In the genomic region with DNA sequence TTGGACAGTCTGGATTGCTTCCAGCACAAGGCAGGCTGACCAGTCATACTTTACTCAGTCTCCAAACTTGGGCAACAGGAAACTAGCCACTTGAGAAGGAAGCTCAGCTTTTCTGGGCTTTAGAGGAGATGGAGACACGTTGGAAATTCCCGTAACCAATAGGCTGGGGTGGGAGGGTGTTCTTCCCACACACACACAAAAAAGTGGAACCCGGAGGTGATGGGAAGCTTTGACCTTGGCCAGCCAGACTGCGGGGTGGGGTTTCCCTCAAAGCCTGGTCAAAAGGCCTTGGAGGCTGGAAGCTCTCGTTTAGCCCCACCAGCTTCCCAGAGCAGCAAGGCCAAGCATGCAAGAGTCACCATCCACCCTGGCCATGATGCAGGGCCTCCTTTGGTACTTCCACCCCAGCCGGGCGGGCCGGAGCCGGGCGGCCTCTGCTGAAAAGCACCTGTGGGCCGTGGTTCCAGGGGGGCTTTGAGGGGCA, we compare ENCODE assay signal across 12 cellular contexts.
DNase-seq lines count a peak whose midpoint lies in the region; ATAC-seq, FAIRE-seq and TF ChIP-seq lines count a peak whose summit lies in the region.
"Had no signal": no experiment of that assay in that cellular context is flagged by ENCODE, and none has a peak within 500 bp of the region (broad histone marks: within the 10 kb centered on the region; RNA-seq: fewer than 3 reads in every experiment).

No MANE protein-coding gene starts in this region.

- peaks cover 25% of the 10 kb centered on the region for H3F3A ChIP-seq in GM23248 (ENCODE audit: insufficient read depth)

- H3K27me3 ChIP-seq in GM23248 (replicated peaks; ENCODE audit: insufficient read depth), result no peaks in the 10 kb centered on the region
- no peaks in the 10 kb centered on the region for H3K27me3 ChIP-seq in bronchial epithelial cell (ENCODE audit: control insufficient read depth, insufficient read depth, low read length)
- H3K27me3 ChIP-seq in right cardiac atrium (ENCODE audit: control insufficient read depth, insufficient read depth), result no peaks in the 10 kb centered on the region
- no peaks in the 10 kb centered on the region for H3K27me3 ChIP-seq in spleen (replicated peaks in 1 of 7)
- H3K27me3 ChIP-seq: neural progenitor cell had no signal

- H3K4me1 Mint-ChIP-seq in T-helper 2 cell treated with Interferon-gamma antibody and Interleukin-4, amounts not matched to agents 5 μg/mL and 100 μg/mL, for 36 hours (ENCODE audit: low read depth), result no peaks in the 10 kb centered on the region
- H3K4me1 Mint-ChIP-seq: activated naive CD8-positive, alpha-beta T cell treated with anti-CD3 and anti-CD28 coated beads for 36 hours; GM23338 had no signal

- H3K4me1 ChIP-seq in GM23248 (ENCODE audit: insufficient read depth), result peaks cover 24% of the 10 kb centered on the region
- peaks cover 14% of the 10 kb centered on the region for H3K4me1 ChIP-seq in right cardiac atrium (ENCODE audit: control insufficient read depth, insufficient read depth, low read length)
- H3K4me1 ChIP-seq in spleen, result peaks cover 7 to 53% (median 25%) of the 10 kb centered on the region in 6 donors
- H3K4me1 ChIP-seq: neural progenitor cell had no signal

- intact Hi-C loops in right cardiac atrium (cut with DNase I), result loop anchor here in 1 of 4 donors (10.0 kb wide), 1 partner anchor 228 kb away; no protein-coding TSS in a partner anchor
- intact Hi-C loops in spleen (cut with DNase I; ENCODE audit: low total_unique reads), result no loop called here

- WGBS in GM23248 (ENCODE audit: low coverage in 1 of 2, low lambda C conversion rate in 2 of 2, missing lambda C conversion rate in 2 of 2), 2 experiments, result 74 to 78% methylated on average over 11 of the region's 11 CpGs
- 73% methylated on average over 11 of the region's 11 CpGs for WGBS in right cardiac atrium
- WGBS in spleen, 5 donors, result 68 to 81% (median 71%) methylated on average over 9 to 11 of the region's 11 CpGs

- TF ChIP-seq POLR2A in spleen (IDR thresholded peaks at IDR 0.05), result no peak

- H3K9me3 Mint-ChIP-seq in T-helper 2 cell treated with Interferon-gamma antibody and Interleukin-4, amounts not matched to agents 5 μg/mL and 100 μg/mL, for 36 hours, result no peaks in the 10 kb centered on the region
- H3K9me3 Mint-ChIP-seq: activated naive CD8-positive, alpha-beta T cell treated with anti-CD3 and anti-CD28 coated beads for 36 hours; GM23338; neural progenitor cell had no signal

- H3K9me3 ChIP-seq in GM23248 (ENCODE audit: low read depth) (no peaks in the 10 kb centered on the region), right cardiac atrium (ENCODE audit: control insufficient read depth, low read length) (no peaks in the 10 kb centered on the region), spleen (no peaks in the 10 kb centered on the region)

- H3K36me3 Mint-ChIP-seq in T-helper 2 cell treated with Interferon-gamma antibody and Interleukin-4, amounts not matched to agents 5 μg/mL and 100 μg/mL, for 36 hours (ENCODE audit: low read depth), result no peaks in the 10 kb centered on the region
- H3K36me3 Mint-ChIP-seq: activated naive CD8-positive, alpha-beta T cell treated with anti-CD3 and anti-CD28 coated beads for 36 hours had no signal

- DNase-seq in GM23248 (peak; percentile 75), bronchial epithelial cell (ENCODE audit: low read depth) (peak; percentile 42), right cardiac atrium (peak; percentile 71 to 81 (median 73)), spleen (peak; percentile 78), GM13977 (ENCODE audit: low spot score) (no peak), DMS53 (lab: John Stamatoyannopoulos, UW) (no peak), cerebellar cortex (ENCODE audit: low spot score) (no peak)
- DNase-seq in T-helper 2 cell treated with Interferon-gamma antibody and Interleukin-4, amounts not matched to agents 5 μg/mL and 100 μg/mL, for 36 hours (ENCODE audit: low spot score), result no peak
- DNase-seq: activated naive CD8-positive, alpha-beta T cell treated with anti-CD3 and anti-CD28 coated beads for 36 hours; Calu3 had no signal

- TF ChIP-seq CTCF in bronchial epithelial cell (IDR thresholded peaks at IDR 0.05; ENCODE audit: insufficient read depth, low read length, severe bottlenecking), result no peak
- TF ChIP-seq CTCF in spleen (IDR thresholded peaks at IDR 0.05 in 8 of 11, conservative IDR thresholded peaks at IDR 0.05 in 3 of 11), result no peak
- TF ChIP-seq CTCF in GM13977 (IDR thresholded peaks at IDR 0.05; ENCODE audit: extremely low read depth, insufficient read depth, missing control alignments), result no peak

- H3K36me3 ChIP-seq in GM23248 (ENCODE audit: low read depth) (no peaks in the 10 kb centered on the region), bronchial epithelial cell (ENCODE audit: control insufficient read depth, insufficient read depth, low read length) (peaks cover 7% of the 10 kb centered on the region), spleen (peaks cover 0 to 56% (median 7%) of the 10 kb centered on the region in 6 donors)
- H3K36me3 ChIP-seq: neural progenitor cell had no signal

- in situ Hi-C loops in GM23248 (cut with MboI), result no loop called here
- in situ Hi-C loops in GM13977 (cut with MboI; ENCODE audit: low pct_unique_long_range_greater_than_20kb, low sequenced_read_pairs, unreplicated experiment), result no loop called here

- no peaks in the 10 kb centered on the region for H4K20me1 ChIP-seq in GM23248 (ENCODE audit: insufficient read depth)

- H3K4me3 ChIP-seq in GM23248 (no peak overlapping the region), bronchial epithelial cell (ENCODE audit: low read depth, low read length) (no peak overlapping the region), right cardiac atrium (ENCODE audit: low read length) (no peak overlapping the region), spleen (peak overlapping the region in 1 of 8 donors; percentile 46)
- H3K4me3 ChIP-seq: GM23338, neural progenitor cell had no signal

- peak overlapping the region; percentile 3 for H3K4me2 ChIP-seq in GM23248 (ENCODE audit: unreplicated experiment)
- H3K4me2 ChIP-seq: GM23338, neural progenitor cell had no signal

- H3K4me3 Mint-ChIP-seq in T-helper 2 cell treated with Interferon-gamma antibody and Interleukin-4, amounts not matched to agents 5 μg/mL and 100 μg/mL, for 36 hours, result no peak overlapping the region
- H3K4me3 Mint-ChIP-seq: activated naive CD8-positive, alpha-beta T cell treated with anti-CD3 and anti-CD28 coated beads for 36 hours; GM23338; neural progenitor cell had no signal

- no peaks in the 10 kb centered on the region for H3K9me2 ChIP-seq in GM23248 (ENCODE audit: insufficient read depth)

- H3K27me3 Mint-ChIP-seq in T-helper 2 cell treated with Interferon-gamma antibody and Interleukin-4, amounts not matched to agents 5 μg/mL and 100 μg/mL, for 36 hours (ENCODE audit: low read depth), result no peaks in the 10 kb centered on the region
- H3K27me3 Mint-ChIP-seq: activated naive CD8-positive, alpha-beta T cell treated with anti-CD3 and anti-CD28 coated beads for 36 hours had no signal

- H3K79me2 ChIP-seq in GM23248 (ENCODE audit: insufficient read depth), result no peaks in the 10 kb centered on the region

- no peak overlapping the region for H3K27ac Mint-ChIP-seq in T-helper 2 cell treated with Interferon-gamma antibody and Interleukin-4, amounts not matched to agents 5 μg/mL and 100 μg/mL, for 36 hours
- H3K27ac Mint-ChIP-seq: activated naive CD8-positive, alpha-beta T cell treated with anti-CD3 and anti-CD28 coated beads for 36 hours; GM23338; neural progenitor cell had no signal

- H2AFZ ChIP-seq in GM23248, result no peak overlapping the region
- H2AFZ ChIP-seq: GM23338, neural progenitor cell had no signal

- no peak overlapping the region for H3K9ac ChIP-seq in GM23248
- H3K9ac ChIP-seq: neural progenitor cell had no signal

- no peak for FAIRE-seq in bronchial epithelial cell (lab: Jason Lieb, UNC)

- peak; percentile 44 to 76 for ATAC-seq in right cardiac atrium
- ATAC-seq: GM23338 had no signal

- H3K27ac ChIP-seq in GM23248, result peak overlapping the region; percentile 57
- H3K27ac ChIP-seq in right cardiac atrium (ENCODE audit: low read length), result peak overlapping the region; percentile 81
- peak overlapping the region; percentile 43 to 93 (median 82) for H3K27ac ChIP-seq in spleen
- H3K27ac ChIP-seq: neural progenitor cell had no signal

Comparison
In these comparisons a context has a peak if more than half of its experiments do, and no peak if none do; other contexts are left out.
1. DNase-seq: peak in GM23248 (single experiment), bronchial epithelial cell (single experiment), right cardiac atrium (3 of 3) and spleen (single experiment); none in T-helper 2 cell treated with Interferon-gamma antibody and Interleukin-4, amounts not matched to agents 5 μg/mL and 100 μg/mL, for 36 hours (single experiment), GM13977 (single experiment), DMS53 (single experiment) and cerebellar cortex (single experiment).
2. Peak in every context shown above with its lines, with median percentiles within 50 percentile points of each other: H3K27ac ChIP-seq.